Comparison of ENCODE assay signal across 18 cellular contexts in genomic region chr5:114473541-114473940, GRCh38.
A peak's percentile ranks its signal among the peaks of the same experiment; 100 is the strongest.
DNase-seq lines count a peak whose midpoint lies in the region; ATAC-seq, FAIRE-seq and TF ChIP-seq lines count a peak whose summit lies in the region.
"Had no signal": no experiment of that assay in that cellular context is flagged by ENCODE, and none has a peak within 500 bp of the region (broad histone marks: within the 10 kb centered on the region; RNA-seq: fewer than 3 reads in every experiment).

No MANE protein-coding gene starts in this region.

- no peaks in the 10 kb centered on the region for H3K27me3 ChIP-seq in pancreas

- no peak for FAIRE-seq in pancreas (lab: Jason Lieb, UNC)
- FAIRE-seq: H1 had no signal

- WGBS in pancreas, 2 donors, result 25 to 26% methylated on average over 2 of the region's 2 CpGs

- H3K27ac ChIP-seq in pancreas, result peak overlapping the region in 2 of 4 donors; percentile 22 to 51
- H3K27ac ChIP-seq: HL-60 had no signal

- H3K4me1 ChIP-seq in pancreas, result peaks cover 23 to 34% (median 27%) of the 10 kb centered on the region in 3 donors

- intact Hi-C loops in pancreas (cut with DNase I), result no loop called here

- ATAC-seq in pancreas (peak; percentile 91 to 98 (median 96)), GM19035 (IDR thresholded peaks at IDR 0.05; ENCODE audit: unreplicated experiment) (no peak)

- TF ChIP-seq CTCF in LNCaP clone FGC (IDR thresholded peaks at IDR 0.05; ENCODE audit: control insufficient read depth, extremely low read depth, insufficient read depth), result no peak
- TF ChIP-seq CTCF in fibroblast of villous mesenchyme (IDR thresholded peaks at IDR 0.05; ENCODE audit: insufficient read depth, low read depth, low read length), result no peak
- no peak for TF ChIP-seq CTCF in pancreas (IDR thresholded peaks at IDR 0.05)

- no peaks in the 10 kb centered on the region for H3K9me3 ChIP-seq in pancreas

- DNase-seq in COR-L47 (lab: John Stamatoyannopoulos, UW) (peak; percentile 5), LNCaP clone FGC (ENCODE audit: low read depth) (peak; percentile 98), fibroblast of villous mesenchyme (ENCODE audit: low read depth) (peak; percentile 59), pancreas (peak in 4 of 6 donors; percentile 66 to 74 (median 69)), HPDE6-E6E7 (ENCODE audit: extremely low spot score) (no peak), NAMALWA (ENCODE audit: low spot score) (no peak)
- DNase-seq in stimulated activated CD4-positive, alpha-beta T cell treated with anti-CD3 and anti-CD28 coated beads, Interleukin-4, amount 100 ng/mL, for 4 hours, result no peak
- DNase-seq: ACHN; Calu3; CD4-positive, CD25-positive, alpha-beta regulatory T cell; MM.1S; NCI-H1436; NCI-H226; NCI-H774; SIG-M5 had no signal

- H3K36me3 ChIP-seq in pancreas, result no peaks in the 10 kb centered on the region

- H3K4me3 ChIP-seq in LNCaP clone FGC (ENCODE audit: low read depth, low read length) (no peak overlapping the region), fibroblast of villous mesenchyme (ENCODE audit: low read depth, low read length) (no peak overlapping the region), pancreas (no peak overlapping the region)

Comparison
In these comparisons a context has a peak if more than half of its experiments do, and no peak if none do; other contexts are left out.
1. DNase-seq: peak in COR-L47 (single experiment), LNCaP clone FGC (single experiment), fibroblast of villous mesenchyme (single experiment) and pancreas (4 of 6); none in HPDE6-E6E7 (single experiment), stimulated activated CD4-positive, alpha-beta T cell treated with anti-CD3 and anti-CD28 coated beads, Interleukin-4, amount 100 ng/mL, for 4 hours (0 of 2) and NAMALWA (single experiment).